1 cellular context compared by ENCODE assay signal in genomic region chr1:158799689-158800088, GRCh38.
TF ChIP-seq lines count a peak whose summit lies in the region.

No MANE protein-coding gene starts in this region.

TF ChIP-seq in K562, 482 proteins besides CTCF, POLR2A, EP300 and RAD21 (continued from another document and continues in another):
- TF ChIP-seq, protein P1, sequence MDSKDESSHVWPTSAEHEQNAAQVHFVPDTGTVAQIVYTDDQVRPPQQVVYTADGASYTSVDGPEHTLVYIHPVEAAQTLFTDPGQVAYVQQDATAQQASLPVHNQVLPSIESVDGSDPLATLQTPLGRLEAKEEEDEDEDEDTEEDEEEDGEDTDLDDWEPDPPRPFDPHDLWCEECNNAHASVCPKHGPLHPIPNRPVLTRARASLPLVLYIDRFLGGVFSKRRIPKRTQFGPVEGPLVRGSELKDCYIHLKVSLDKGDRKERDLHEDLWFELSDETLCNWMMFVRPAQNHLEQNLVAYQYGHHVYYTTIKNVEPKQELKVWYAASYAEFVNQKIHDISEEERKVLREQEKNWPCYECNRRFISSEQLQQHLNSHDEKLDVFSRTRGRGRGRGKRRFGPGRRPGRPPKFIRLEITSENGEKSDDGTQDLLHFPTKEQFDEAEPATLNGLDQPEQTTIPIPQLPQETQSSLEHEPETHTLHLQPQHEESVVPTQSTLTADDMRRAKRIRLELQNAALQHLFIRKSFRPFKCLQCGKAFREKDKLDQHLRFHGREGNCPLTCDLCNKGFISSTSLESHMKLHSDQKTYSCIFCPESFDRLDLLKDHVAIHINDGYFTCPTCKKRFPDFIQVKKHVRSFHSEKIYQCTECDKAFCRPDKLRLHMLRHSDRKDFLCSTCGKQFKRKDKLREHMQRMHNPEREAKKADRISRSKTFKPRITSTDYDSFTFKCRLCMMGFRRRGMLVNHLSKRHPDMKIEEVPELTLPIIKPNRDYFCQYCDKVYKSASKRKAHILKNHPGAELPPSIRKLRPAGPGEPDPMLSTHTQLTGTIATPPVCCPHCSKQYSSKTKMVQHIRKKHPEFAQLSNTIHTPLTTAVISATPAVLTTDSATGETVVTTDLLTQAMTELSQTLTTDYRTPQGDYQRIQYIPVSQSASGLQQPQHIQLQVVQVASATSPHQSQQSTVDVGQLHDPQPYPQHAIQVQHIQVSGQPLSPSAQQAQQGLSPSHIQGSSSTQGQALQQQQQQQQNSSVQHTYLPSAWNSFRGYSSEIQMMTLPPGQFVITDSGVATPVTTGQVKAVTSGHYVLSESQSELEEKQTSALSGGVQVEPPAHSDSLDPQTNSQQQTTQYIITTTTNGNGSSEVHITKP (IDR thresholded peaks at IDR 0.05; ENCODE audit: partially characterized antibody) = no peak
- TF ChIP-seq CBX3 (IDR thresholded peaks at IDR 0.05; ENCODE audit: borderline replicate concordance in 1 of 2, low read length in 2 of 2) (peak in 1 of 2 experiments; percentile 87; a peak in 1 of 3 replicates), MGA (IDR thresholded peaks at IDR 0.05) (peak; percentile 67), TAF1 (IDR thresholded peaks at IDR 0.05; ENCODE audit: control insufficient read depth, extremely low read depth, insufficient read depth, low read length, severe bottlenecking) (peak; percentile 29), OTX1 (CRISPR knock-in tag; IDR thresholded peaks at IDR 0.05) (no peak), ZNF592 (IDR thresholded peaks at IDR 0.05) (peak; percentile 78), ZNF274 (IDR thresholded peaks at IDR 0.05; ENCODE audit: borderline replicate concordance, low read depth, low read length) (no peak), BDP1 (IDR thresholded peaks at IDR 0.05; ENCODE audit: insufficient read depth, insufficient read length) (no peak), NFE2L1 (tag; IDR thresholded peaks at IDR 0.05; ENCODE audit: borderline replicate concordance, low read depth) (no peak), HDAC8 (tag; IDR thresholded peaks at IDR 0.05) (no peak), CCNT2 (IDR thresholded peaks at IDR 0.05; ENCODE audit: borderline replicate concordance, extremely low read depth, insufficient read length, low read depth, low read length) (peak; percentile 24), NFIC (IDR thresholded peaks at IDR 0.05) (0 out of 2 replicates have a peak, but pooled peaks have one; percentile 8), RB1 (IDR thresholded peaks at IDR 0.05; ENCODE audit: low read depth) (peak; percentile 30; the same call in 1 of the 2 replicates), SIN3B (IDR thresholded peaks at IDR 0.05; ENCODE audit: low read depth) (no peak), NRF1 (conservative IDR thresholded peaks at IDR 0.05 in 1 of 2, IDR thresholded peaks at IDR 0.05 in 1 of 2) (no peak), SOX6 (IDR thresholded peaks at IDR 0.05) (0 out of 2 replicates have a peak, but pooled peaks have one; percentile 20), TFAM (CRISPR knock-in tag; conservative IDR thresholded peaks at IDR 0.05) (no peak), USF2 (CRISPR knock-in tag; IDR thresholded peaks at IDR 0.05) (no peak), ZNF165 (CRISPR knock-in tag; IDR thresholded peaks at IDR 0.05; ENCODE audit: borderline replicate concordance) (no peak), KDM2B (CRISPR knock-in tag; IDR thresholded peaks at IDR 0.05) (no peak), MTA1 (IDR thresholded peaks at IDR 0.05; ENCODE audit: borderline replicate concordance) (no peak), SMARCE1 (IDR thresholded peaks at IDR 0.05) (0 out of 2 replicates have a peak, but pooled peaks have one; percentile 20), CC2D1A (IDR thresholded peaks at IDR 0.05) (0 out of 2 replicates have a peak, but pooled peaks have one; percentile 33), RBFOX2 (IDR thresholded peaks at IDR 0.05; ENCODE audit: low read depth, low read length) (0 out of 2 replicates have a peak, but pooled peaks have one; percentile 32), DNMT1 (IDR thresholded peaks at IDR 0.05) (no peak), ZNF175 (CRISPR knock-in tag; IDR thresholded peaks at IDR 0.05; ENCODE audit: low read depth) (no peak; the same call in 1 of the 2 replicates), MYC (IDR thresholded peaks at IDR 0.05; ENCODE audit: low read depth, low read length) (no peak), MYC (CRISPR knock-in tag; IDR thresholded peaks at IDR 0.05; ENCODE audit: borderline replicate concordance, low read depth) (no peak), SMAD2 (IDR thresholded peaks at IDR 0.05; ENCODE audit: low read depth, low read length) (no peak)
- TF ChIP-seq, protein P2, sequence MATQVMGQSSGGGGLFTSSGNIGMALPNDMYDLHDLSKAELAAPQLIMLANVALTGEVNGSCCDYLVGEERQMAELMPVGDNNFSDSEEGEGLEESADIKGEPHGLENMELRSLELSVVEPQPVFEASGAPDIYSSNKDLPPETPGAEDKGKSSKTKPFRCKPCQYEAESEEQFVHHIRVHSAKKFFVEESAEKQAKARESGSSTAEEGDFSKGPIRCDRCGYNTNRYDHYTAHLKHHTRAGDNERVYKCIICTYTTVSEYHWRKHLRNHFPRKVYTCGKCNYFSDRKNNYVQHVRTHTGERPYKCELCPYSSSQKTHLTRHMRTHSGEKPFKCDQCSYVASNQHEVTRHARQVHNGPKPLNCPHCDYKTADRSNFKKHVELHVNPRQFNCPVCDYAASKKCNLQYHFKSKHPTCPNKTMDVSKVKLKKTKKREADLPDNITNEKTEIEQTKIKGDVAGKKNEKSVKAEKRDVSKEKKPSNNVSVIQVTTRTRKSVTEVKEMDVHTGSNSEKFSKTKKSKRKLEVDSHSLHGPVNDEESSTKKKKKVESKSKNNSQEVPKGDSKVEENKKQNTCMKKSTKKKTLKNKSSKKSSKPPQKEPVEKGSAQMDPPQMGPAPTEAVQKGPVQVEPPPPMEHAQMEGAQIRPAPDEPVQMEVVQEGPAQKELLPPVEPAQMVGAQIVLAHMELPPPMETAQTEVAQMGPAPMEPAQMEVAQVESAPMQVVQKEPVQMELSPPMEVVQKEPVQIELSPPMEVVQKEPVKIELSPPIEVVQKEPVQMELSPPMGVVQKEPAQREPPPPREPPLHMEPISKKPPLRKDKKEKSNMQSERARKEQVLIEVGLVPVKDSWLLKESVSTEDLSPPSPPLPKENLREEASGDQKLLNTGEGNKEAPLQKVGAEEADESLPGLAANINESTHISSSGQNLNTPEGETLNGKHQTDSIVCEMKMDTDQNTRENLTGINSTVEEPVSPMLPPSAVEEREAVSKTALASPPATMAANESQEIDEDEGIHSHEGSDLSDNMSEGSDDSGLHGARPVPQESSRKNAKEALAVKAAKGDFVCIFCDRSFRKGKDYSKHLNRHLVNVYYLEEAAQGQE (CRISPR knock-in tag; IDR thresholded peaks at IDR 0.05; ENCODE audit: low read depth) = no peak
- TF ChIP-seq, protein P3, sequence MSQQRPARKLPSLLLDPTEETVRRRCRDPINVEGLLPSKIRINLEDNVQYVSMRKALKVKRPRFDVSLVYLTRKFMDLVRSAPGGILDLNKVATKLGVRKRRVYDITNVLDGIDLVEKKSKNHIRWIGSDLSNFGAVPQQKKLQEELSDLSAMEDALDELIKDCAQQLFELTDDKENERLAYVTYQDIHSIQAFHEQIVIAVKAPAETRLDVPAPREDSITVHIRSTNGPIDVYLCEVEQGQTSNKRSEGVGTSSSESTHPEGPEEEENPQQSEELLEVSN (IDR thresholded peaks at IDR 0.05; ENCODE audit: borderline replicate concordance in 1 of 2, extremely low read depth in 1 of 2, insufficient read depth in 1 of 2, insufficient read length in 1 of 2, low read depth in 1 of 2, low read length in 1 of 2, poor library complexity in 1 of 2, severe bottlenecking in 1 of 2) = peak; percentile 81 to 90
